21 cellular contexts compared by ENCODE assay signal in genomic region chr2:197487385-197487784, GRCh38. TPM values are rescaled to one million over a fixed set of nuclear protein-coding genes. Genes with fewer than 3 reads are reported as not detected.
DNase-seq lines count a peak whose midpoint lies in the region; ATAC-seq and TF ChIP-seq lines count a peak whose summit lies in the region.
"Had no signal": no experiment of that assay in that cellular context is flagged by ENCODE, and none has a peak within 500 bp of the region (broad histone marks: within the 10 kb centered on the region; RNA-seq: fewer than 3 reads in every experiment).

No MANE protein-coding gene starts in this region.

- H3K4me1 Mint-ChIP-seq in activated T-cell treated with anti-CD3 and anti-CD28 coated beads, Interleukin-2, amount 50 U/mL, for 72 hours (ENCODE audit: low read depth): peaks cover 12% of the 10 kb centered on the region
- H3K4me1 Mint-ChIP-seq in activated T-cell treated with anti-CD3 and anti-CD28 coated beads, Interleukin-2, amount 50 U/mL, for 4 hours (ENCODE audit: low read depth): peaks cover 5% of the 10 kb centered on the region
- H3K4me1 Mint-ChIP-seq in activated T-helper 2 cell treated with anti-CD3 and anti-CD28 coated beads, Interferon-gamma antibody, Interleukin-2, Interleukin-4, amounts not matched to agents 10 μg/mL and 5 μg/mL and 100 μg/mL, durations not matched to agents 14 hours and 24 hours and 36 hours (ENCODE audit: low read depth): peaks cover 5% of the 10 kb centered on the region

- peaks cover 73% of the 10 kb centered on the region for H3K36me3 ChIP-seq in osteoblast (ENCODE audit: insufficient read depth, low read length)

- peaks cover 4% of the 10 kb centered on the region for H3K9me3 ChIP-seq in osteoblast (ENCODE audit: low read depth, low read length)

- H3K36me3 Mint-ChIP-seq in activated T-cell treated with anti-CD3 and anti-CD28 coated beads, Interleukin-2, amount 50 U/mL, for 72 hours (ENCODE audit: insufficient read depth in 2 of 2): peaks cover 29 to 69% of the 10 kb centered on the region in 2 donors
- H3K36me3 Mint-ChIP-seq in activated T-cell treated with anti-CD3 and anti-CD28 coated beads, Interleukin-2, amount 50 U/mL, for 4 hours (ENCODE audit: insufficient read depth): peaks cover 59% of the 10 kb centered on the region
- H3K36me3 Mint-ChIP-seq in activated T-helper 2 cell treated with anti-CD3 and anti-CD28 coated beads, Interferon-gamma antibody, Interleukin-2, Interleukin-4, amounts not matched to agents 10 μg/mL and 5 μg/mL and 100 μg/mL, durations not matched to agents 14 hours and 24 hours and 36 hours (ENCODE audit: low read depth): peaks cover 90% of the 10 kb centered on the region

- DNase-seq in activated T-cell treated with anti-CD3 and anti-CD28 coated beads, Interleukin-2, amount 50 U/mL, for 72 hours: no peak
- DNase-seq in activated T-cell treated with anti-CD3 and anti-CD28 coated beads, Interleukin-2, amount 50 U/mL, for 4 hours: no peak
- DNase-seq in left ventricle myocardium superior: no peak
- no peak for DNase-seq in left cardiac atrium
- DNase-seq in activated T-helper 2 cell treated with anti-CD3 and anti-CD28 coated beads, Interferon-gamma antibody, Interleukin-2, Interleukin-4, amounts not matched to agents 10 μg/mL and 5 μg/mL and 100 μg/mL, durations not matched to agents 14 hours and 24 hours and 36 hours (ENCODE audit: low spot score): no peak
- peak; percentile 50 for DNase-seq in renal cortical epithelial cell (ENCODE audit: low read depth)
- DNase-seq in osteoblast (ENCODE audit: insufficient read length, low spot score, missing footprints): no peak
- DNase-seq in DMS79 treated with DMSO at 0.1 percent for 48 hours (lab: John Stamatoyannopoulos, UW): no peak
- DNase-seq: CD4-positive, CD25-positive, alpha-beta regulatory T cell; COR-L47; DMS79; H7; Kasumi-1; NCI-H1694; NCI-H2081; NCI-H2171; NCI-H345; NCI-H524; NCI-H774; NK-92 treated with Interleukin-12 subunit alpha and Interleukin-12 subunit beta, amount 100 ng/mL, for 24 hours had no signal

- H3K27me3 Mint-ChIP-seq in activated T-cell treated with anti-CD3 and anti-CD28 coated beads, Interleukin-2, amount 50 U/mL, for 72 hours (ENCODE audit: low read depth): no peaks in the 10 kb centered on the region
- no peaks in the 10 kb centered on the region for H3K27me3 Mint-ChIP-seq in activated T-cell treated with anti-CD3 and anti-CD28 coated beads, Interleukin-2, amount 50 U/mL, for 4 hours (ENCODE audit: low read depth)
- H3K27me3 Mint-ChIP-seq in activated T-helper 2 cell treated with anti-CD3 and anti-CD28 coated beads, Interferon-gamma antibody, Interleukin-2, Interleukin-4, amounts not matched to agents 10 μg/mL and 5 μg/mL and 100 μg/mL, durations not matched to agents 14 hours and 24 hours and 36 hours (ENCODE audit: low read depth): no peaks in the 10 kb centered on the region
- H3K27me3 Mint-ChIP-seq: CD4-positive, CD25-positive, alpha-beta regulatory T cell had no signal

- peaks cover 3% of the 10 kb centered on the region in 2 donors for H3K9me3 Mint-ChIP-seq in activated T-cell treated with anti-CD3 and anti-CD28 coated beads, Interleukin-2, amount 50 U/mL, for 72 hours
- peaks cover 5% of the 10 kb centered on the region for H3K9me3 Mint-ChIP-seq in activated T-cell treated with anti-CD3 and anti-CD28 coated beads, Interleukin-2, amount 50 U/mL, for 4 hours
- peaks cover 20% of the 10 kb centered on the region for H3K9me3 Mint-ChIP-seq in activated T-helper 2 cell treated with anti-CD3 and anti-CD28 coated beads, Interferon-gamma antibody, Interleukin-2, Interleukin-4, amounts not matched to agents 10 μg/mL and 5 μg/mL and 100 μg/mL, durations not matched to agents 14 hours and 24 hours and 36 hours

- no peak overlapping the region for H2AFZ ChIP-seq in osteoblast (ENCODE audit: low read length)

- H3K79me2 ChIP-seq in osteoblast (ENCODE audit: insufficient read depth, low read length): no peaks in the 10 kb centered on the region

- H3K27ac ChIP-seq in osteoblast (ENCODE audit: low read depth, low read length): no peak overlapping the region

- H3K4me2 ChIP-seq in osteoblast (ENCODE audit: insufficient read depth, low read length): no peak overlapping the region

- no peak for ATAC-seq in activated T-cell treated with anti-CD3 and anti-CD28 coated beads, Interleukin-2, amount 50 U/mL, for 72 hours (replicated peaks in 1 of 2)
- no peak for ATAC-seq in activated T-cell treated with anti-CD3 and anti-CD28 coated beads, Interleukin-2, amount 50 U/mL, for 4 hours
- peak; percentile 15 for ATAC-seq in left ventricle myocardium superior
- no peak for ATAC-seq in left cardiac atrium
- ATAC-seq: Panc1 had no signal

- no peaks in the 10 kb centered on the region for H3K4me1 ChIP-seq in osteoblast (ENCODE audit: insufficient read depth, low read length)

- peak overlapping the region; percentile 68 for H3K27ac Mint-ChIP-seq in activated T-cell treated with anti-CD3 and anti-CD28 coated beads, Interleukin-2, amount 50 U/mL, for 72 hours
- H3K27ac Mint-ChIP-seq in activated T-helper 2 cell treated with anti-CD3 and anti-CD28 coated beads, Interferon-gamma antibody, Interleukin-2, Interleukin-4, amounts not matched to agents 10 μg/mL and 5 μg/mL and 100 μg/mL, durations not matched to agents 14 hours and 24 hours and 36 hours: peak overlapping the region; percentile 12

- H3K4me3 ChIP-seq in osteoblast (ENCODE audit: insufficient read depth, low read length): no peak overlapping the region

- no peak for TF ChIP-seq CTCF in osteoblast (IDR thresholded peaks at IDR 0.05; ENCODE audit: extremely low read depth, low read depth, low read length)

- intact Hi-C loops in left ventricle myocardium superior (cut with micrococcal nuclease): no loop called here
- intact Hi-C loops in left cardiac atrium (cut with DNase I): loop anchor here in 1 of 2 donors (5.0 kb wide), 1 partner anchor 90 kb away; no protein-coding TSS in a partner anchor
- intact Hi-C loops in activated T-helper 2 cell treated with anti-CD3 and anti-CD28 coated beads, Interferon-gamma antibody, Interleukin-2, Interleukin-4, amounts not matched to agents 10 μg/mL and 5 μg/mL and 100 μg/mL, durations not matched to agents 14 hours and 24 hours and 36 hours (cut with micrococcal nuclease): no loop called here

- no peaks in the 10 kb centered on the region for H4K20me1 ChIP-seq in osteoblast (ENCODE audit: insufficient read depth, low read length)

- H3K27me3 ChIP-seq in osteoblast (ENCODE audit: insufficient read depth, low read length): no peaks in the 10 kb centered on the region

- H3K4me3 Mint-ChIP-seq in activated T-cell treated with anti-CD3 and anti-CD28 coated beads, Interleukin-2, amount 50 U/mL, for 72 hours: no peak overlapping the region
- H3K4me3 Mint-ChIP-seq in activated T-cell treated with anti-CD3 and anti-CD28 coated beads, Interleukin-2, amount 50 U/mL, for 4 hours: no peak overlapping the region
- H3K4me3 Mint-ChIP-seq in activated T-helper 2 cell treated with anti-CD3 and anti-CD28 coated beads, Interferon-gamma antibody, Interleukin-2, Interleukin-4, amounts not matched to agents 10 μg/mL and 5 μg/mL and 100 μg/mL, durations not matched to agents 14 hours and 24 hours and 36 hours (ENCODE audit: low read depth): no peak overlapping the region
- H3K4me3 Mint-ChIP-seq: CD4-positive, CD25-positive, alpha-beta regulatory T cell had no signal

RNA-seq across cellular contexts. Expression of gene HSPD1, which starts 12.3 kb away (rescaled TPM):
- 100 to 1,000 TPM; 635 to 720 TPM for total RNA-seq in activated T-cell treated with anti-CD3 and anti-CD28 coated beads, Interleukin-2, amount 50 U/mL, for 72 hours
- 1,000 to 10,000 TPM; 1,165 to 1,393 (median 1,366) TPM for total RNA-seq in activated T-cell treated with anti-CD3 and anti-CD28 coated beads, Interleukin-2, amount 50 U/mL, for 4 hours
- total RNA-seq in left ventricle myocardium superior (152 TPM), left cardiac atrium (100 to 1,000 TPM; 164 to 166 TPM), renal cortical epithelial cell (218 and 315 TPM in 2 replicates), osteoblast (117 and 121 TPM in 2 replicates)
- total RNA-seq in activated T-helper 2 cell treated with anti-CD3 and anti-CD28 coated beads, Interferon-gamma antibody, Interleukin-2, Interleukin-4, amounts not matched to agents 10 μg/mL and 5 μg/mL and 100 μg/mL, durations not matched to agents 14 hours and 24 hours and 36 hours: 749 and 761 TPM in 2 replicates

RNA-seq across cellular contexts. Expression of gene HSPE1, which starts 12.8 kb away (rescaled TPM):
- total RNA-seq in activated T-cell treated with anti-CD3 and anti-CD28 coated beads, Interleukin-2, amount 50 U/mL, for 72 hours: 10 to 100 TPM; 64.9 to 75.0 TPM
- 100 to 1,000 TPM; 452 to 521 (median 492) TPM for total RNA-seq in activated T-cell treated with anti-CD3 and anti-CD28 coated beads, Interleukin-2, amount 50 U/mL, for 4 hours
- total RNA-seq in left ventricle myocardium superior (118 TPM), left cardiac atrium (100 to 1,000 TPM; 111 to 117 TPM), renal cortical epithelial cell (135 and 148 TPM in 2 replicates), osteoblast (23.5 and 30.6 TPM in 2 replicates)
- total RNA-seq in activated T-helper 2 cell treated with anti-CD3 and anti-CD28 coated beads, Interferon-gamma antibody, Interleukin-2, Interleukin-4, amounts not matched to agents 10 μg/mL and 5 μg/mL and 100 μg/mL, durations not matched to agents 14 hours and 24 hours and 36 hours: 301 and 309 TPM in 2 replicates

RNA-seq across cellular contexts. Expression of gene MOB4, which starts 28.5 kb away (rescaled TPM):
- total RNA-seq in activated T-cell treated with anti-CD3 and anti-CD28 coated beads, Interleukin-2, amount 50 U/mL, for 72 hours: 10 to 100 TPM; 20.9 to 21.6 TPM
- 10 to 100 TPM; 23.5 to 28.1 (median 23.8) TPM for total RNA-seq in activated T-cell treated with anti-CD3 and anti-CD28 coated beads, Interleukin-2, amount 50 U/mL, for 4 hours
- 33.0 TPM for total RNA-seq in left ventricle myocardium superior
- total RNA-seq in left cardiac atrium: 10 to 100 TPM; 19.8 to 32.6 TPM
- 18.1 and 19.5 TPM in 2 replicates for total RNA-seq in activated T-helper 2 cell treated with anti-CD3 and anti-CD28 coated beads, Interferon-gamma antibody, Interleukin-2, Interleukin-4, amounts not matched to agents 10 μg/mL and 5 μg/mL and 100 μg/mL, durations not matched to agents 14 hours and 24 hours and 36 hours
- 42.6 and 45.1 TPM in 2 replicates for total RNA-seq in renal cortical epithelial cell
- total RNA-seq in osteoblast: 26.4 and 33.3 TPM in 2 replicates

RNA-seq across cellular contexts. Expression of gene COQ10B, which starts 34.0 kb away (rescaled TPM):
- total RNA-seq in activated T-cell treated with anti-CD3 and anti-CD28 coated beads, Interleukin-2, amount 50 U/mL, for 72 hours: 10 to 100 TPM; 24.0 to 25.6 TPM
- 10 to 100 TPM; 32.3 to 34.6 (median 32.7) TPM for total RNA-seq in activated T-cell treated with anti-CD3 and anti-CD28 coated beads, Interleukin-2, amount 50 U/mL, for 4 hours
- total RNA-seq in left ventricle myocardium superior (25.6 TPM), left cardiac atrium (10 to 100 TPM; 23.0 to 43.4 TPM), renal cortical epithelial cell (48.3 and 81.1 TPM in 2 replicates), osteoblast (43.9 and 48.1 TPM in 2 replicates)
- 19.9 and 20.8 TPM in 2 replicates for total RNA-seq in activated T-helper 2 cell treated with anti-CD3 and anti-CD28 coated beads, Interferon-gamma antibody, Interleukin-2, Interleukin-4, amounts not matched to agents 10 μg/mL and 5 μg/mL and 100 μg/mL, durations not matched to agents 14 hours and 24 hours and 36 hours

RNA-seq across cellular contexts. Expression of gene SF3B1, which starts 52.6 kb away (rescaled TPM):
- total RNA-seq in activated T-cell treated with anti-CD3 and anti-CD28 coated beads, Interleukin-2, amount 50 U/mL, for 72 hours: 100 to 1,000 TPM; 272 to 284 TPM
- 100 to 1,000 TPM; 242 to 249 (median 243) TPM for total RNA-seq in activated T-cell treated with anti-CD3 and anti-CD28 coated beads, Interleukin-2, amount 50 U/mL, for 4 hours
- total RNA-seq in left ventricle myocardium superior (132 TPM), left cardiac atrium (100 to 1,000 TPM; 136 to 157 TPM), renal cortical epithelial cell (167 and 258 TPM in 2 replicates), osteoblast (241 and 253 TPM in 2 replicates)
- 284 and 289 TPM in 2 replicates for total RNA-seq in activated T-helper 2 cell treated with anti-CD3 and anti-CD28 coated beads, Interferon-gamma antibody, Interleukin-2, Interleukin-4, amounts not matched to agents 10 μg/mL and 5 μg/mL and 100 μg/mL, durations not matched to agents 14 hours and 24 hours and 36 hours
